Comparison of ENCODE assay signal across 8 cellular contexts in genomic region chr16:47917118-47917517, GRCh38.
"Had no signal": no experiment of that assay in that cellular context is flagged by ENCODE, and none has a peak within 500 bp of the region (broad histone marks: within the 10 kb centered on the region; RNA-seq: fewer than 3 reads in every experiment).

No MANE protein-coding gene starts in this region.

- H3K4me3 ChIP-seq: GM12878 had no signal

- DNase-seq: GDM1, GF-D8 had no signal

- ATAC-seq: GM12878 had no signal

- FAIRE-seq: G401.6, GM12878, GM12891, GM12892, GM18507, GM19239 had no signal
